In genomic region chr5:160165137-160166068, GRCh38 we compare ENCODE assay signal across 9 cellular contexts. TPM values are rescaled to one million over a fixed set of nuclear protein-coding genes. Genes with fewer than 3 reads are reported as not detected.
DNase-seq lines count a peak whose midpoint lies in the region; ATAC-seq and TF ChIP-seq lines count a peak whose summit lies in the region.
"Had no signal": no experiment of that assay in that cellular context is flagged by ENCODE, and none has a peak within 500 bp of the region (broad histone marks: within the 10 kb centered on the region; RNA-seq: fewer than 3 reads in every experiment).

No MANE protein-coding gene starts in this region.

- H3K9ac ChIP-seq in endodermal cell (ENCODE audit: extremely low read depth, low read length, poor library complexity, severe bottlenecking): no peak overlapping the region
- peak overlapping the region; percentile 48 to 68 (median 57) for H3K9ac ChIP-seq in subcutaneous abdominal adipose tissue (ENCODE audit: low read length in 5 of 5)

- no peak overlapping the region for H3K27ac Mint-ChIP-seq in activated naive CD4-positive, alpha-beta T cell treated with anti-CD3 and anti-CD28 coated beads for 36 hours
- peak overlapping the region; percentile 80 for H3K27ac Mint-ChIP-seq in endodermal cell
- H3K27ac Mint-ChIP-seq: activated naive CD4-positive, alpha-beta T cell treated with anti-CD3 and anti-CD28 coated beads, Interleukin-2, amount 50 U/mL, for 72 hours had no signal

- TF ChIP-seq CTCF in endodermal cell (conservative IDR thresholded peaks at IDR 0.05): no peak
- TF ChIP-seq CTCF in lower lobe of right lung (IDR thresholded peaks at IDR 0.05): no peak
- TF ChIP-seq CTCF in GM10266 (IDR thresholded peaks at IDR 0.05; ENCODE audit: control insufficient read depth, insufficient read depth, low read depth, missing control alignments): no peak

- H3K9me3 ChIP-seq in endodermal cell (ENCODE audit: control insufficient read depth, low read length) (no peaks in the 10 kb centered on the region), lower lobe of right lung (no peaks in the 10 kb centered on the region), subcutaneous abdominal adipose tissue (ENCODE audit: control insufficient read depth in 5 of 5, low read length in 5 of 5) (no peaks in the 10 kb centered on the region)

- intact Hi-C loops in activated naive CD4-positive, alpha-beta T cell treated with anti-CD3 and anti-CD28 coated beads for 36 hours (cut with micrococcal nuclease): no loop called here
- intact Hi-C loops in lower lobe of right lung (cut with DNase I): no loop called here

- H3K4me3 Mint-ChIP-seq in activated naive CD4-positive, alpha-beta T cell treated with anti-CD3 and anti-CD28 coated beads for 36 hours: no peak overlapping the region
- no peak overlapping the region for H3K4me3 Mint-ChIP-seq in endodermal cell

- ATAC-seq in lower lobe of right lung: peak; percentile 93

- no peaks in the 10 kb centered on the region for H3K9me3 Mint-ChIP-seq in activated naive CD4-positive, alpha-beta T cell treated with anti-CD3 and anti-CD28 coated beads for 36 hours
- H3K9me3 Mint-ChIP-seq in endodermal cell: no peaks in the 10 kb centered on the region
- H3K9me3 Mint-ChIP-seq: activated naive CD4-positive, alpha-beta T cell treated with anti-CD3 and anti-CD28 coated beads, Interleukin-2, amount 50 U/mL, for 72 hours had no signal

- H3K27me3 Mint-ChIP-seq in activated naive CD4-positive, alpha-beta T cell treated with anti-CD3 and anti-CD28 coated beads for 36 hours (ENCODE audit: low read depth): peaks cover 14% of the 10 kb centered on the region
- H3K27me3 Mint-ChIP-seq in endodermal cell (ENCODE audit: insufficient read depth): no peaks in the 10 kb centered on the region

- DNase-seq in activated naive CD4-positive, alpha-beta T cell treated with anti-CD3 and anti-CD28 coated beads for 36 hours: peak; percentile 12
- no peak for DNase-seq in activated naive CD4-positive, alpha-beta T cell treated with anti-CD3 and anti-CD28 coated beads, Interleukin-2, amount 50 U/mL, for 16 hours
- DNase-seq in RPMI7951 (ENCODE audit: low read depth): peak; percentile 99
- peak; percentile 92 for DNase-seq in endodermal cell
- DNase-seq in lower lobe of right lung: peak; percentile 89
- DNase-seq in activated naive CD4-positive, alpha-beta T cell (lab: John Stamatoyannopoulos, UW): no peak
- DNase-seq in GM10266 (ENCODE audit: extremely low spot score): no peak

- 67 to 77% methylated on average over 9 to 15 of the region's 15 CpGs for WGBS in endodermal cell (ENCODE audit: insufficient coverage in 1 of 2, insufficient read length in 1 of 2), 2 experiments

- CTCF ChIA-PET in activated naive CD4-positive, alpha-beta T cell treated with anti-CD3 and anti-CD28 coated beads for 36 hours (lab: Charles Lee): interaction anchor here (0.5 to 1.2 kb wide), 2 partner anchors 23 to 85 kb away, joined by 4 read pairs; no protein-coding TSS in a partner anchor

- H3K4me1 ChIP-seq in endodermal cell (ENCODE audit: control insufficient read depth, insufficient read depth, low read length): peaks cover 18% of the 10 kb centered on the region
- H3K4me1 ChIP-seq in lower lobe of right lung: peaks cover 24% of the 10 kb centered on the region
- H3K4me1 ChIP-seq in subcutaneous abdominal adipose tissue (ENCODE audit: control insufficient read depth in 5 of 5, insufficient read depth in 5 of 5, low read length in 5 of 5): peaks cover 13 to 26% (median 23%) of the 10 kb centered on the region in 5 donors

- H3K4me1 Mint-ChIP-seq in activated naive CD4-positive, alpha-beta T cell treated with anti-CD3 and anti-CD28 coated beads for 36 hours (ENCODE audit: low read depth): no peaks in the 10 kb centered on the region
- H3K4me1 Mint-ChIP-seq in endodermal cell: peaks cover 51% of the 10 kb centered on the region

- H3K4me3 ChIP-seq in endodermal cell (ENCODE audit: low read length) (no peak overlapping the region), lower lobe of right lung (peak overlapping the region; percentile 15), subcutaneous abdominal adipose tissue (ENCODE audit: low read depth in 1 of 5, low read length in 5 of 5) (peak overlapping the region in 3 of 5 donors; percentile 18 to 28 (median 21))

- no peaks in the 10 kb centered on the region for H3K36me3 Mint-ChIP-seq in activated naive CD4-positive, alpha-beta T cell treated with anti-CD3 and anti-CD28 coated beads for 36 hours (ENCODE audit: low read depth)
- H3K36me3 Mint-ChIP-seq in endodermal cell (ENCODE audit: low read depth): no peaks in the 10 kb centered on the region
- H3K36me3 Mint-ChIP-seq: activated naive CD4-positive, alpha-beta T cell treated with anti-CD3 and anti-CD28 coated beads, Interleukin-2, amount 50 U/mL, for 72 hours had no signal

- H3K36me3 ChIP-seq in endodermal cell (ENCODE audit: control insufficient read depth, insufficient read depth, low read length): no peaks in the 10 kb centered on the region
- H3K36me3 ChIP-seq in lower lobe of right lung: no peaks in the 10 kb centered on the region
- H3K36me3 ChIP-seq in subcutaneous abdominal adipose tissue (ENCODE audit: control insufficient read depth in 5 of 5, insufficient read depth in 5 of 5, low read length in 5 of 5): no peaks in the 10 kb centered on the region

- peak overlapping the region; percentile 84 for H3K27ac ChIP-seq in endodermal cell (ENCODE audit: low read depth, low read length)
- peak overlapping the region; percentile 79 for H3K27ac ChIP-seq in lower lobe of right lung
- peak overlapping the region; percentile 77 for H3K27ac ChIP-seq in subcutaneous abdominal adipose tissue (ENCODE audit: low read depth, low read length)

- H3K27me3 ChIP-seq in endodermal cell (ENCODE audit: control insufficient read depth, insufficient read depth, low read length, poor library complexity, severe bottlenecking) (no peaks in the 10 kb centered on the region), lower lobe of right lung (ENCODE audit: low read depth) (no peaks in the 10 kb centered on the region), subcutaneous abdominal adipose tissue (ENCODE audit: control insufficient read depth in 5 of 5, insufficient read depth in 4 of 5, low read length in 5 of 5) (no peaks in the 10 kb centered on the region)

RNA-seq across cellular contexts. Expression of gene PWWP2A, which starts 46.2 kb away (rescaled TPM):
- 10 to 100 TPM; 14.8 to 15.8 TPM for total RNA-seq in activated naive CD4-positive, alpha-beta T cell treated with anti-CD3 and anti-CD28 coated beads for 36 hours
- 16.1 and 16.6 TPM in 2 replicates for total RNA-seq in RPMI7951 (2014; rRNA removed; shearing (Covaris generic))
- total RNA-seq in endodermal cell (10 to 100 TPM; 51.0 to 52.6 TPM), lower lobe of right lung (27.0 TPM)
- 26.9 TPM for polyA plus RNA-seq in endodermal cell (2013, experiment 1 of 2)
- 29.1 TPM for polyA plus RNA-seq in endodermal cell (2013, experiment 2 of 2)

Comparison
In these comparisons a context has a peak if more than half of its experiments do, and no peak if none do; other contexts are left out.
1. DNase-seq: peak in activated naive CD4-positive, alpha-beta T cell treated with anti-CD3 and anti-CD28 coated beads for 36 hours (single experiment), RPMI7951 (single experiment), endodermal cell (single experiment) and lower lobe of right lung (single experiment); none in activated naive CD4-positive, alpha-beta T cell treated with anti-CD3 and anti-CD28 coated beads, Interleukin-2, amount 50 U/mL, for 16 hours (single experiment), activated naive CD4-positive, alpha-beta T cell (0 of 4) and GM10266 (single experiment).
2. Peak in every context shown above with its lines, with median percentiles within 50 percentile points of each other: H3K27ac ChIP-seq.